In genomic region chr10:14606633-14607032, GRCh38 we compare ENCODE assay signal across 18 cellular contexts.
DNase-seq lines count a peak whose midpoint lies in the region; ATAC-seq and TF ChIP-seq lines count a peak whose summit lies in the region.
"Had no signal": no experiment of that assay in that cellular context is flagged by ENCODE, and none has a peak within 500 bp of the region (broad histone marks: within the 10 kb centered on the region; RNA-seq: fewer than 3 reads in every experiment).

No MANE protein-coding gene starts in this region.

- ATAC-seq in CD4-positive, CD25-positive, alpha-beta regulatory T cell (ENCODE audit: low read depth in 2 of 2), result no peak
- ATAC-seq in activated T-helper 17 cell treated with anti-CD3 and anti-CD28 coated beads, Interleukin-2, amount 50 U/mL, for 72 hours (replicated peaks), result no peak

- H3K9me3 Mint-ChIP-seq in activated CD4-positive, alpha-beta T cell treated with anti-CD3 and anti-CD28 coated beads, Interleukin-2, amount 10 ng/mL, durations not matched to agents 24 days and 14 days, result peaks cover 9% of the 10 kb centered on the region
- H3K9me3 Mint-ChIP-seq in CD4-positive, CD25-positive, alpha-beta regulatory T cell, result no peaks in the 10 kb centered on the region
- no peaks in the 10 kb centered on the region for H3K9me3 Mint-ChIP-seq in activated T-helper 17 cell treated with anti-CD3 and anti-CD28 coated beads, Interleukin-2, amount 50 U/mL, for 72 hours
- no peaks in the 10 kb centered on the region for H3K9me3 Mint-ChIP-seq in osteocyte (ENCODE audit: unreplicated experiment)

- H3K36me3 Mint-ChIP-seq in activated CD4-positive, alpha-beta T cell treated with anti-CD3 and anti-CD28 coated beads, Interleukin-2, amount 10 ng/mL, durations not matched to agents 24 days and 14 days (ENCODE audit: low read depth), result peaks cover 17% of the 10 kb centered on the region
- H3K36me3 Mint-ChIP-seq in CD4-positive, CD25-positive, alpha-beta regulatory T cell, result peaks cover 8% of the 10 kb centered on the region
- H3K36me3 Mint-ChIP-seq in activated T-helper 17 cell treated with anti-CD3 and anti-CD28 coated beads, Interleukin-2, amount 50 U/mL, for 72 hours (ENCODE audit: low read depth), result peaks cover 32% of the 10 kb centered on the region
- peaks cover 3% of the 10 kb centered on the region for H3K36me3 Mint-ChIP-seq in osteocyte (ENCODE audit: unreplicated experiment)

- peaks cover 60% of the 10 kb centered on the region for H3K4me1 Mint-ChIP-seq in activated CD4-positive, alpha-beta T cell treated with anti-CD3 and anti-CD28 coated beads, Interleukin-2, amount 10 ng/mL, durations not matched to agents 24 days and 14 days
- H3K4me1 Mint-ChIP-seq in CD4-positive, CD25-positive, alpha-beta regulatory T cell, result peaks cover 14 to 39% (median 25%) of the 10 kb centered on the region in 4 donors
- peaks cover 37% of the 10 kb centered on the region for H3K4me1 Mint-ChIP-seq in activated T-helper 17 cell treated with anti-CD3 and anti-CD28 coated beads, Interleukin-2, amount 50 U/mL, for 72 hours
- H3K4me1 Mint-ChIP-seq in osteocyte (ENCODE audit: unreplicated experiment), result peaks cover 23% of the 10 kb centered on the region

- peaks cover 3% of the 10 kb centered on the region for H3K36me3 ChIP-seq in CD4-positive, CD25-positive, alpha-beta regulatory T cell (ENCODE audit: control insufficient read depth, insufficient read depth, low read length)
- H3K36me3 ChIP-seq in MG63 (peaks cover 8% of the 10 kb centered on the region), breast epithelium (no peaks in the 10 kb centered on the region)

- H3K27me3 ChIP-seq in CD4-positive, CD25-positive, alpha-beta regulatory T cell (ENCODE audit: control insufficient read depth, insufficient read depth, low read length), result no peaks in the 10 kb centered on the region
- no peaks in the 10 kb centered on the region for H3K27me3 ChIP-seq in MG63
- H3K27me3 ChIP-seq in breast epithelium, result no peaks in the 10 kb centered on the region

- DNase-seq in activated CD4-positive, alpha-beta T cell treated with anti-CD3 and anti-CD28 coated beads, Interleukin-2, amount 10 ng/mL, durations not matched to agents 24 days and 14 days, result no peak
- no peak for DNase-seq in activated CD4-positive, alpha-beta T cell treated with anti-CD3 and anti-CD28 coated beads for 48 hours
- DNase-seq in CD4-positive, CD25-positive, alpha-beta regulatory T cell, result no peak
- peak; percentile 5 for DNase-seq in osteocyte (ENCODE audit: extremely low spot score, unreplicated experiment)
- DNase-seq in NCI-H1092 (lab: John Stamatoyannopoulos, UW), result no peak
- DNase-seq in MG63, result no peak
- DNase-seq in breast epithelium (ENCODE audit: low spot score in 2 of 2), result no peak
- DNase-seq: C1 segment of cervical spinal cord, DMS 273 treated with DMSO at 0.1 percent for 48 hours, GDM1, GM23248, HCEC 1CT, NCI-H146, NCI-H2081, NCI-H510A treated with DMSO at 0.1 percent for 48 hours, NCI-H82, PC-9 had no signal

- intact Hi-C loops in activated CD4-positive, alpha-beta T cell treated with anti-CD3 and anti-CD28 coated beads, Interleukin-2, amount 10 ng/mL, durations not matched to agents 24 days and 14 days (cut with micrococcal nuclease), result loop anchor here (5.0 kb wide), 1 partner anchor 136 kb away; no protein-coding TSS in a partner anchor
- intact Hi-C loops in breast epithelium (cut with DNase I; ENCODE audit: low total_unique reads), result no loop called here

- no peak overlapping the region for H3K4me3 Mint-ChIP-seq in activated CD4-positive, alpha-beta T cell treated with anti-CD3 and anti-CD28 coated beads, Interleukin-2, amount 10 ng/mL, durations not matched to agents 24 days and 14 days
- peak overlapping the region in 3 of 4 donors; percentile 63 to 100 (median 90) for H3K4me3 Mint-ChIP-seq in CD4-positive, CD25-positive, alpha-beta regulatory T cell
- peak overlapping the region; percentile 97 for H3K4me3 Mint-ChIP-seq in activated T-helper 17 cell treated with anti-CD3 and anti-CD28 coated beads, Interleukin-2, amount 50 U/mL, for 72 hours
- H3K4me3 Mint-ChIP-seq in osteocyte (ENCODE audit: unreplicated experiment), result no peak overlapping the region

- TF ChIP-seq CTCF in osteocyte (IDR thresholded peaks at IDR 0.05), result no peak
- TF ChIP-seq CTCF in breast epithelium (IDR thresholded peaks at IDR 0.05), result no peak

- H3K27ac Mint-ChIP-seq in activated CD4-positive, alpha-beta T cell treated with anti-CD3 and anti-CD28 coated beads, Interleukin-2, amount 10 ng/mL, durations not matched to agents 24 days and 14 days, result peak overlapping the region; percentile 97
- H3K27ac Mint-ChIP-seq in CD4-positive, CD25-positive, alpha-beta regulatory T cell, result no peak overlapping the region
- H3K27ac Mint-ChIP-seq in activated T-helper 17 cell treated with anti-CD3 and anti-CD28 coated beads, Interleukin-2, amount 50 U/mL, for 72 hours, result peak overlapping the region; percentile 100
- H3K27ac Mint-ChIP-seq in osteocyte (ENCODE audit: unreplicated experiment), result no peak overlapping the region

- H3K4me3 ChIP-seq in CD4-positive, CD25-positive, alpha-beta regulatory T cell (ENCODE audit: low read depth, low read length), result no peak overlapping the region
- H3K4me3 ChIP-seq in MG63 (no peak overlapping the region), breast epithelium (no peak overlapping the region)
- H3K4me3 ChIP-seq: GM23248, PC-9 had no signal

- H3K9me3 ChIP-seq in CD4-positive, CD25-positive, alpha-beta regulatory T cell (ENCODE audit: control insufficient read depth in 2 of 2, low read length in 2 of 2), result no peaks in the 10 kb centered on the region
- H3K9me3 ChIP-seq in MG63, result no peaks in the 10 kb centered on the region
- no peaks in the 10 kb centered on the region for H3K9me3 ChIP-seq in breast epithelium

- TF ChIP-seq POLR2A in breast epithelium (IDR thresholded peaks at IDR 0.05), result no peak

- no peaks in the 10 kb centered on the region for H3K27me3 Mint-ChIP-seq in activated CD4-positive, alpha-beta T cell treated with anti-CD3 and anti-CD28 coated beads, Interleukin-2, amount 10 ng/mL, durations not matched to agents 24 days and 14 days
- H3K27me3 Mint-ChIP-seq in CD4-positive, CD25-positive, alpha-beta regulatory T cell, result no peaks in the 10 kb centered on the region
- H3K27me3 Mint-ChIP-seq in activated T-helper 17 cell treated with anti-CD3 and anti-CD28 coated beads, Interleukin-2, amount 50 U/mL, for 72 hours, result no peaks in the 10 kb centered on the region
- no peaks in the 10 kb centered on the region for H3K27me3 Mint-ChIP-seq in osteocyte (ENCODE audit: unreplicated experiment)

- H3K27ac ChIP-seq in CD4-positive, CD25-positive, alpha-beta regulatory T cell (ENCODE audit: insufficient read depth, low read length, poor library complexity, severe bottlenecking), result no peak overlapping the region
- H3K27ac ChIP-seq in breast epithelium, result no peak overlapping the region
- H3K27ac ChIP-seq: GM23248 had no signal

- peaks cover 32% of the 10 kb centered on the region for H3K4me1 ChIP-seq in CD4-positive, CD25-positive, alpha-beta regulatory T cell (ENCODE audit: control insufficient read depth, insufficient read depth, low read length, poor library complexity, severe bottlenecking)
- peaks cover 2 to 4% of the 10 kb centered on the region in 2 donors for H3K4me1 ChIP-seq in breast epithelium

Comparison
In these comparisons a context has a peak if more than half of its experiments do, and no peak if none do; other contexts are left out.
1. H3K27ac Mint-ChIP-seq: peak in activated CD4-positive, alpha-beta T cell treated with anti-CD3 and anti-CD28 coated beads, Interleukin-2, amount 10 ng/mL, durations not matched to agents 24 days and 14 days (single experiment) and activated T-helper 17 cell treated with anti-CD3 and anti-CD28 coated beads, Interleukin-2, amount 50 U/mL, for 72 hours (single experiment); none in CD4-positive, CD25-positive, alpha-beta regulatory T cell (0 of 3) and osteocyte (single experiment).
2. H3K4me3 Mint-ChIP-seq: peak in CD4-positive, CD25-positive, alpha-beta regulatory T cell (3 of 4) and activated T-helper 17 cell treated with anti-CD3 and anti-CD28 coated beads, Interleukin-2, amount 50 U/mL, for 72 hours (single experiment); none in activated CD4-positive, alpha-beta T cell treated with anti-CD3 and anti-CD28 coated beads, Interleukin-2, amount 10 ng/mL, durations not matched to agents 24 days and 14 days (single experiment) and osteocyte (single experiment).